In genomic region chr4:159577241-159577640, GRCh38 we compare ENCODE assay signal across 26 cellular contexts.
"Had no signal": no experiment of that assay in that cellular context is flagged by ENCODE, and none has a peak within 500 bp of the region (broad histone marks: within the 10 kb centered on the region; RNA-seq: fewer than 3 reads in every experiment).

No MANE protein-coding gene starts in this region.

- DNase-seq: activated CD4-positive, alpha-beta T cell treated with anti-CD3 and anti-CD28 coated beads for 36 hours; activated CD4-positive, alpha-beta T cell treated with anti-CD3 and anti-CD28 coated beads, Interleukin-2, amount 10 ng/mL, durations not matched to agents 7 days and 5 days; activated CD4-positive, alpha-beta T cell treated with anti-CD3 and anti-CD28 coated beads, Interleukin-2, amount 50 U/mL, for 48 hours; activated CD8-positive, alpha-beta T cell treated with anti-CD3 and anti-CD28 coated beads, Interleukin-2, amount 10 ng/mL, durations not matched to agents 7 days and 5 days; activated gamma-delta T cell; activated naive CD4-positive, alpha-beta T cell treated with Interleukin-2 at 50 U/mL for 16 hours; activated naive CD8-positive, alpha-beta T cell treated with anti-CD3 and anti-CD28 coated beads, Interleukin-2, amount 10 ng/mL, durations not matched to agents 7 days and 5 days; activated T-cell treated with anti-CD3 and anti-CD28 coated beads, Interleukin-2, amount 50 U/mL, for 24 hours; amygdala; central memory CD4-positive, alpha-beta T cell; Karpas-422; KBM-7; NCI-H1048; NCI-H1436 treated with DMSO at 0.1 percent for 48 hours; NCI-H1694 treated with DMSO at 0.1 percent for 48 hours; NCI-H2029; NCI-H2171 treated with DMSO at 0.1 percent for 48 hours; NCI-H2227 treated with DMSO at 0.1 percent for 48 hours; NCI-H446; NCI-H510A treated with DMSO at 0.1 percent for 48 hours; NCI-H526 treated with DMSO at 0.1 percent for 48 hours; PC-9; SIG-M5; SW 1271; T1000 had no signal

- ATAC-seq: activated CD4-positive, alpha-beta T cell treated with anti-CD3 and anti-CD28 coated beads for 36 hours; activated CD8-positive, alpha-beta T cell treated with anti-CD3 and anti-CD28 coated beads, Interleukin-2, amount 10 ng/mL, durations not matched to agents 7 days and 5 days; Right ventricle myocardium inferior had no signal
